Comparison of ENCODE assay signal across 31 cellular contexts in genomic region chr19:13981988-13982501, GRCh38.
DNase-seq lines count a peak whose midpoint lies in the region; ATAC-seq lines count a peak whose summit lies in the region.
"Had no signal": no experiment of that assay in that cellular context is flagged by ENCODE, and none has a peak within 500 bp of the region (broad histone marks: within the 10 kb centered on the region; RNA-seq: fewer than 3 reads in every experiment).

No MANE protein-coding gene starts in this region.

- H3K9ac ChIP-seq in BLaER1, result peak overlapping the region; percentile 49; the same call in 1 of the 2 replicates

- H3K36me3 ChIP-seq in BLaER1 (peaks cover 18% of the 10 kb centered on the region; the same call in 1 of the 2 replicates), KOPT-K1 (ENCODE audit: insufficient read depth, low read length) (peaks cover 13% of the 10 kb centered on the region; the same call in 1 of the 2 replicates)
- H3K36me3 ChIP-seq: SJCRH30 had no signal

- H3K9me3 ChIP-seq in BLaER1 (no peaks in the 10 kb centered on the region), KOPT-K1 (ENCODE audit: insufficient read depth, low read length, poor library complexity, severe bottlenecking) (no peaks in the 10 kb centered on the region)
- H3K9me3 ChIP-seq: SJCRH30 had no signal

- H3K4me1 ChIP-seq in BLaER1, result peaks cover 89% of the 10 kb centered on the region

- peak; percentile 13 for DNase-seq in NCI-H510A treated with DMSO at 0.1 percent for 48 hours (lab: John Stamatoyannopoulos, UW)
- DNase-seq in NCI-H510A (lab: John Stamatoyannopoulos, UW), result no peak
- DNase-seq in memory B cell (ENCODE audit: low spot score in 2 of 2), result no peak
- no peak for DNase-seq in middle frontal gyrus (ENCODE audit: extremely low spot score, low spot score)
- DNase-seq: activated CD4-positive, alpha-beta T cell treated with anti-CD3 and anti-CD28 coated beads for 48 hours; activated gamma-delta T cell treated with Interleukin-2 at 50 U/mL for 16 hours; activated T-cell treated with anti-CD3 and anti-CD28 coated beads, Interleukin-2, amount 50 U/mL, for 4 hours; cerebellar nuclear complex; DMS153; GDM1; glutamatergic neuron; HCEC 1CT; Kasumi-1; left colon; NCI-H1092; NCI-H1930; NCI-H69; SJCRH30; stimulated activated naive CD8-positive, alpha-beta T cell treated with anti-CD3 and anti-CD28 coated beads, Interleukin-15, Interleukin-2, amounts not matched to agents 100 U/mL and 50 U/mL, for 24 hours; SW 1271; T-helper 9 cell had no signal

- H3K4me1 Mint-ChIP-seq in memory B cell, result peaks cover 39% of the 10 kb centered on the region
- H3K4me1 Mint-ChIP-seq: brain had no signal

- H3K4me3 ChIP-seq in BLaER1, result no peak overlapping the region
- H3K4me3 ChIP-seq: SJCRH30, smooth muscle cell had no signal

- H3K27me3 Mint-ChIP-seq in memory B cell, result no peaks in the 10 kb centered on the region
- H3K27me3 Mint-ChIP-seq: brain had no signal

- peak overlapping the region; percentile 62 for H3K4me3 Mint-ChIP-seq in memory B cell
- H3K4me3 Mint-ChIP-seq: activated T-cell treated with anti-CD3 and anti-CD28 coated beads, Interleukin-2, amount 50 U/mL, for 4 hours; brain; neural crest cell had no signal

- H3K9me3 Mint-ChIP-seq in memory B cell, result no peaks in the 10 kb centered on the region
- H3K9me3 Mint-ChIP-seq: activated T-cell treated with anti-CD3 and anti-CD28 coated beads, Interleukin-2, amount 50 U/mL, for 4 hours; brain; neural crest cell had no signal

- no peaks in the 10 kb centered on the region for H4K20me1 ChIP-seq in BLaER1

- H3K4me2 ChIP-seq in BLaER1, result peak overlapping the region; percentile 87
- H3K4me2 ChIP-seq: smooth muscle cell had no signal

- H3K27ac ChIP-seq in BLaER1, result peak overlapping the region; percentile 59
- peak overlapping the region; percentile 34 for H3K27ac ChIP-seq in KOPT-K1 (ENCODE audit: low read depth, low read length, poor library complexity, severe bottlenecking)
- H3K27ac ChIP-seq: SJCRH30, VCaP had no signal

- peak overlapping the region; percentile 70 for H3K27ac Mint-ChIP-seq in memory B cell
- H3K27ac Mint-ChIP-seq: brain had no signal

- no peak for ATAC-seq in memory B cell (ENCODE audit: low read depth)
- ATAC-seq in HG02885 (IDR thresholded peaks at IDR 0.05; ENCODE audit: poor library complexity, unreplicated experiment), result no peak
- ATAC-seq in HG03442 (IDR thresholded peaks at IDR 0.05; ENCODE audit: unreplicated experiment), result no peak
- ATAC-seq: activated T-cell treated with anti-CD3 and anti-CD28 coated beads, Interleukin-2, amount 50 U/mL, for 4 hours; esophagus mucosa; HepG2; left colon; stimulated activated naive CD8-positive, alpha-beta T cell treated with anti-CD3 and anti-CD28 coated beads, Interleukin-15, Interleukin-2, amounts not matched to agents 100 U/mL and 50 U/mL, for 24 hours had no signal

- peaks cover 2% of the 10 kb centered on the region for H3K36me3 Mint-ChIP-seq in memory B cell

- peaks cover 30% of the 10 kb centered on the region for H3K27me3 ChIP-seq in BLaER1
- H3K27me3 ChIP-seq: SJCRH30 had no signal
